12 cellular contexts compared by ENCODE assay signal in the genomic region with DNA sequence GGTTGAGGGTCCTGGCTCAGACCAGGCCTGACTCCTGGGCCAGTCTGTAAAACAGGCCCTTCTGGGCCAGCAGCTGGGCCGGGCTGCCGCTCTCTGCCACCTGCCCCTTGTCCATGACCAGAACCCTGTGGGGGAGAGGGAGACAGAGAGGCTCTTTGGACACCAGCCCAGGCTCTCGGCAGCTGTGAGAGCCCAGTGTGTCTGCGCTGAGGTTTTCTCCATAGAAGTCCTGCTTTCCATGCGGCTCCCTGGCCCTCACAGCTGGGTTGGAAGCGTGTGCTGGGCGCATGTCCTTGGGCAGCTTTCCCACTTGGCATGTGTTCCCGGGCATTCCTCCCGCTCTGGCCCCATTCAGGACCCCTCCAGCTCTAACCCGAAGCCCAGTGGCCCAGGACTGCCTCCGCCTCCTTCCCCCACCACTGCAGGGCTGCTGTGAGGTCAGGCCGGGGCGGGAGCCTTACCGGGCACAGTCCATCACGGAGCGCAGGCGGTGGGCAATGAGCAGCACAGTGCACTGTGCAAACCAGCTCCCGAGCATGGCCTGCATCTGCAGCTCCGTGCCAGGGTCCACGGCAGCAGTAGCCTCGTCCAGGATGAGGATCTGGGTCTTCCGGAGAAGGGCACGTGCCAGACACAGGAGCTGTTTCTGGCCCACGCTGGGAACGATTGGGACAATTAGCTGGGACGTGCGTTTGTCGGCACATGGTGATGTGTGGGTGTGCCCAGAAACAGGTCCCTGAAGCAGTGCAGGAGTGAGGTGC.
DNase-seq lines count a peak whose midpoint lies in the region; FAIRE-seq lines count a peak whose summit lies in the region.
"Had no signal": no experiment of that assay in that cellular context is flagged by ENCODE, and none has a peak within 500 bp of the region (broad histone marks: within the 10 kb centered on the region; RNA-seq: fewer than 3 reads in every experiment).

No MANE protein-coding gene starts in this region.

- no peaks in the 10 kb centered on the region for H3K4me1 Mint-ChIP-seq in T-helper 2 cell treated with Interferon-gamma antibody and Interleukin-4, amounts not matched to agents 5 μg/mL and 100 μg/mL, for 36 hours (ENCODE audit: low read depth)
- H3K4me1 Mint-ChIP-seq: central memory CD8-positive, alpha-beta T cell; natural killer cell had no signal

- peak; percentile 67 for DNase-seq in AG20443 (ENCODE audit: low spot score)
- peak; percentile 33 for DNase-seq in SHP77 treated with DMSO at 0.1 percent for 48 hours (lab: John Stamatoyannopoulos, UW)
- peak; percentile 78 to 83 for DNase-seq in frontal cortex (ENCODE audit: low spot score in 2 of 2)
- DNase-seq in occipital lobe (lab: John Stamatoyannopoulos, UW): peak; percentile 71
- no peak for DNase-seq in activated naive CD4-positive, alpha-beta T cell treated with anti-CD3 and anti-CD28 coated beads, Interleukin-2, amount 50 U/mL, for 16 hours
- DNase-seq in NCI-H1436 (lab: John Stamatoyannopoulos, UW): no peak
- no peak for DNase-seq in T-helper 2 cell treated with Interferon-gamma antibody and Interleukin-4, amounts not matched to agents 5 μg/mL and 100 μg/mL, for 36 hours (ENCODE audit: low spot score)
- no peak for DNase-seq in kidney tubule cell (ENCODE audit: low spot score)
- DNase-seq: activated CD4-positive, CD25-positive, alpha-beta regulatory T cell treated with anti-CD3 and anti-CD28 coated beads, Interleukin-2, amount 50 U/mL, for 72 hours; natural killer cell; NCI-H748 treated with DMSO at 0.1 percent for 48 hours had no signal

- H3K4me3 Mint-ChIP-seq in T-helper 2 cell treated with Interferon-gamma antibody and Interleukin-4, amounts not matched to agents 5 μg/mL and 100 μg/mL, for 36 hours: no peak overlapping the region
- H3K4me3 Mint-ChIP-seq: central memory CD8-positive, alpha-beta T cell; natural killer cell had no signal

- no peak overlapping the region for H3K27ac Mint-ChIP-seq in T-helper 2 cell treated with Interferon-gamma antibody and Interleukin-4, amounts not matched to agents 5 μg/mL and 100 μg/mL, for 36 hours
- H3K27ac Mint-ChIP-seq: natural killer cell had no signal

- H3K36me3 Mint-ChIP-seq in T-helper 2 cell treated with Interferon-gamma antibody and Interleukin-4, amounts not matched to agents 5 μg/mL and 100 μg/mL, for 36 hours (ENCODE audit: low read depth): peaks cover 4% of the 10 kb centered on the region
- H3K36me3 Mint-ChIP-seq: natural killer cell had no signal

- FAIRE-seq in frontal cortex (lab: Jason Lieb, UNC): no peak

- no peaks in the 10 kb centered on the region for H3K9me3 Mint-ChIP-seq in T-helper 2 cell treated with Interferon-gamma antibody and Interleukin-4, amounts not matched to agents 5 μg/mL and 100 μg/mL, for 36 hours
- H3K9me3 Mint-ChIP-seq: central memory CD8-positive, alpha-beta T cell; natural killer cell had no signal

- no peaks in the 10 kb centered on the region for H3K27me3 Mint-ChIP-seq in T-helper 2 cell treated with Interferon-gamma antibody and Interleukin-4, amounts not matched to agents 5 μg/mL and 100 μg/mL, for 36 hours (ENCODE audit: low read depth)
- H3K27me3 Mint-ChIP-seq: central memory CD8-positive, alpha-beta T cell had no signal

Comparison
In these comparisons a context has a peak if more than half of its experiments do, and no peak if none do; other contexts are left out.
1. DNase-seq: peak in AG20443 (single experiment), SHP77 treated with DMSO at 0.1 percent for 48 hours (single experiment), frontal cortex (2 of 2) and occipital lobe (single experiment); none in activated naive CD4-positive, alpha-beta T cell treated with anti-CD3 and anti-CD28 coated beads, Interleukin-2, amount 50 U/mL, for 16 hours (single experiment), NCI-H1436 (single experiment), T-helper 2 cell treated with Interferon-gamma antibody and Interleukin-4, amounts not matched to agents 5 μg/mL and 100 μg/mL, for 36 hours (single experiment) and kidney tubule cell (single experiment).